In genomic region chr14:24984846-24985589, GRCh38 we compare ENCODE assay signal across 1 cellular context.
TF ChIP-seq lines count a peak whose summit lies in the region.

No MANE protein-coding gene starts in this region.

TF ChIP-seq in K562, 482 proteins besides CTCF, POLR2A, EP300 and RAD21 (continued from another document):
- TF ChIP-seq NR0B1 (IDR thresholded peaks at IDR 0.05; ENCODE audit: partially characterized antibody), result no peak
- peak; percentile 56 for TF ChIP-seq FOSL1 (tag; conservative IDR thresholded peaks at IDR 0.05)
- TF ChIP-seq MTF1 (CRISPR knock-in tag; IDR thresholded peaks at IDR 0.05; ENCODE audit: borderline replicate concordance), result no peak
- peak; percentile 81 for TF ChIP-seq ZNF766 (CRISPR knock-in tag; conservative IDR thresholded peaks at IDR 0.05)
- no peak for TF ChIP-seq KDM2B (CRISPR knock-in tag; IDR thresholded peaks at IDR 0.05)
- TF ChIP-seq ZBTB40 (IDR thresholded peaks at IDR 0.05), result no peak
- no peak for TF ChIP-seq ZBTB40 (CRISPR knock-in tag; IDR thresholded peaks at IDR 0.05)
- TF ChIP-seq FOXA1 (IDR thresholded peaks at IDR 0.05; ENCODE audit: borderline replicate concordance), result no peak
- TF ChIP-seq HNRNPLL (IDR thresholded peaks at IDR 0.05; ENCODE audit: low read depth, low read length, poor library complexity, severe bottlenecking), result no peak
- TF ChIP-seq POLR3A (IDR thresholded peaks at IDR 0.05; ENCODE audit: borderline replicate concordance, extremely low read depth, insufficient read depth, insufficient read length), result no peak
- TF ChIP-seq NFE2 (IDR thresholded peaks at IDR 0.05; ENCODE audit: low read depth), result 0 out of 2 replicates have a peak, but pooled peaks have one; percentile 13
- peak; percentile 84 for TF ChIP-seq PML (IDR thresholded peaks at IDR 0.05; ENCODE audit: low read length)
- TF ChIP-seq DIDO1 (tag; IDR thresholded peaks at IDR 0.05; ENCODE audit: low read depth), result no peak
- no peak for TF ChIP-seq KDM4B (IDR thresholded peaks at IDR 0.05; ENCODE audit: borderline replicate concordance in 2 of 2, low read depth in 1 of 2)
- TF ChIP-seq TEAD4 (IDR thresholded peaks at IDR 0.05; ENCODE audit: low read length), result peak; percentile 97
- no peak for TF ChIP-seq TEAD4 (CRISPR knock-in tag; IDR thresholded peaks at IDR 0.05; ENCODE audit: borderline replicate concordance)
- TF ChIP-seq POLR2AphosphoS2 (IDR thresholded peaks at IDR 0.05; ENCODE audit: low read length), result no peak
- peak; percentile 96 for TF ChIP-seq ARID1B (IDR thresholded peaks at IDR 0.05)
- TF ChIP-seq NCOR1 (IDR thresholded peaks at IDR 0.05), result peak; percentile 88
- TF ChIP-seq KLF1 (tag; IDR thresholded peaks at IDR 0.05), result no peak
- no peak for TF ChIP-seq SIRT6 (IDR thresholded peaks at IDR 0.05; ENCODE audit: low read depth, low read length)
- no peak for TF ChIP-seq NR2C2 (CRISPR knock-in tag; IDR thresholded peaks at IDR 0.05)
- TF ChIP-seq NR2C2 (tag; IDR thresholded peaks at IDR 0.05), result 0 out of 2 replicates have a peak, but pooled peaks have one; percentile 30
- TF ChIP-seq, protein P1, sequence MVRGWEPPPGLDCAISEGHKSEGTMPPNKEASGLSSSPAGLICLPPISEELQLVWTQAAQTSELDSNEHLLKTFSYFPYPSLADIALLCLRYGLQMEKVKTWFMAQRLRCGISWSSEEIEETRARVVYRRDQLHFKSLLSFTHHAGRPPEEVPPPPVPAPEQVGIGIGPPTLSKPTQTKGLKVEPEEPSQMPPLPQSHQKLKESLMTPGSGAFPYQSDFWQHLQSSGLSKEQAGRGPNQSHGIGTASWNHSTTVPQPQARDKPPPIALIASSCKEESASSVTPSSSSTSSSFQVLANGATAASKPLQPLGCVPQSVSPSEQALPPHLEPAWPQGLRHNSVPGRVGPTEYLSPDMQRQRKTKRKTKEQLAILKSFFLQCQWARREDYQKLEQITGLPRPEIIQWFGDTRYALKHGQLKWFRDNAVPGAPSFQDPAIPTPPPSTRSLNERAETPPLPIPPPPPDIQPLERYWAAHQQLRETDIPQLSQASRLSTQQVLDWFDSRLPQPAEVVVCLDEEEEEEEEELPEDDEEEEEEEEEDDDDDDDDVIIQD (CRISPR knock-in tag; IDR thresholded peaks at IDR 0.05), result no peak
- TF ChIP-seq SMARCA4 (IDR thresholded peaks at IDR 0.05), result peak; percentile 93
